1 cellular context compared by ENCODE assay signal in genomic region chr17:74729866-74730265, GRCh38.
TF ChIP-seq lines count a peak whose summit lies in the region.

No MANE protein-coding gene starts in this region.

TF ChIP-seq in IMR-90, 13 proteins besides CTCF, POLR2A, EP300 and RAD21:
- TF ChIP-seq USF2 (IDR thresholded peaks at IDR 0.05; ENCODE audit: low read depth, low read length) (no peak), RCOR1 (IDR thresholded peaks at IDR 0.05; ENCODE audit: insufficient replicate concordance, low read length) (no peak)
